In the genomic region with DNA sequence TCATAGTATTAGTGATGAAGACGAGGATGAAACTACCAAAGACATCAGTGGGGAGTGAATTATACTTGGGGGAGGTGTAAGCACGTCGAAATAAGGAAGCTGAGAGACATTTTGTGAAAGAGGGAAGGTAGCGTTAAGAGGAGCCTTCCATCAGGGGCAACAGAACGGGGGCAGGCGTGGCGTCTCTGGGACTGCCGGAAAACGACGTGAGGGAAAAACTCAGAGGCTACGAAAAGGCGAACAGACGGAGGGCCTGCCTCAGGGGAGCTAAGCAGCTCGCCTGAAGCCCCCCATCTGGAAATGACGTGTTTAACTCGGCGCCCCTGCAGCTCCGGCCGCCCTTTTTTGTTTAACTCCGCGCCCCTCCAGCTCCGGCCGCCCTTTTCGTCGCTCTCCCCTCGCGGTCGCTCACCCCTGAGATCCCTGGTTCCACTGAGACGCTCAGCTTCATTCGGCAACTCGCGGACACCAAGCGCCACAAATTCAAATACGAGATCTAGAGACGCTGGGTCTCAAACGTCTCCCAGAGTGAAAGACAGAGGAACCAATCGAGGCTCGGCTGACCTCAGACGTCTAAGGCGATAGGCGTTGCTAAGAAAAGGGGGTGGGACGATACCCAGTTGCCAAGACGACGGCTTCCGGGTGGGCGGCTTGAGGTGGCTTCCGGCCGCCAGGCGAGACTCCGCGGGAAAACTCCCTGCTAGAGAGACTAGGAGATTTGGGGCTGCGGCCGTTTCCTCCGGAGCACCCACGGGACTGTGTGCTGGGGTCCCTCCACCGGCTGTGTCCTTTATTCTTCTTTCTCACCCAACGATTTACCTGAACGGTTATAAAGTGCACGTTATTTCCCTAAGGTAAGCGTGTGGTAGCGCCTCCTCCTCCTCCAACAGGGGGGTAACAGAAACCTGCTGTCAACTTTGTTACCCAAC, we compare ENCODE assay signal across 8 cellular contexts.
DNase-seq lines count a peak whose midpoint lies in the region; ATAC-seq and TF ChIP-seq lines count a peak whose summit lies in the region.

No MANE protein-coding gene starts in this region.

- TF ChIP-seq CTCF in natural killer cell (IDR thresholded peaks at IDR 0.05) = no peak

- H3K4me1 Mint-ChIP-seq in activated T-helper 17 cell treated with anti-CD3 and anti-CD28 coated beads, Interleukin-2, amount 50 U/mL, for 72 hours = no peaks in the 10 kb centered on the region
- peaks cover 19 to 20% of the 10 kb centered on the region in 2 donors for H3K4me1 Mint-ChIP-seq in natural killer cell

- no peaks in the 10 kb centered on the region for H3K36me3 Mint-ChIP-seq in activated T-helper 17 cell treated with anti-CD3 and anti-CD28 coated beads, Interleukin-2, amount 50 U/mL, for 72 hours (ENCODE audit: low read depth)
- H3K36me3 Mint-ChIP-seq in natural killer cell = no peaks in the 10 kb centered on the region

- peak; percentile 99 for DNase-seq in EL
- DNase-seq in GOT3 (lab: John Stamatoyannopoulos, UW) = peak; percentile 71
- peak; percentile 98 for DNase-seq in LHCN-M2 (ENCODE audit: low read depth)
- peak; percentile 98 for DNase-seq in RPMI7951 (ENCODE audit: low read depth)
- DNase-seq in fibroblast of peridontal ligament (ENCODE audit: extremely low read depth) = peak; percentile 100
- DNase-seq in natural killer cell = peak; percentile 90
- peak; percentile 84 to 93 (median 92) for DNase-seq in stimulated activated naive CD4-positive, alpha-beta T cell (lab: John Stamatoyannopoulos, UW)

- H3K9me3 Mint-ChIP-seq in activated T-helper 17 cell treated with anti-CD3 and anti-CD28 coated beads, Interleukin-2, amount 50 U/mL, for 72 hours = no peaks in the 10 kb centered on the region
- no peaks in the 10 kb centered on the region for H3K9me3 Mint-ChIP-seq in natural killer cell

- H3K27me3 Mint-ChIP-seq in activated T-helper 17 cell treated with anti-CD3 and anti-CD28 coated beads, Interleukin-2, amount 50 U/mL, for 72 hours = no peaks in the 10 kb centered on the region
- H3K27me3 Mint-ChIP-seq in natural killer cell (ENCODE audit: low read depth in 2 of 2) = no peaks in the 10 kb centered on the region

- peak; percentile 100 for ATAC-seq in activated T-helper 17 cell treated with anti-CD3 and anti-CD28 coated beads, Interleukin-2, amount 50 U/mL, for 72 hours (replicated peaks)
- peak; percentile 99 to 100 (median 99) for ATAC-seq in natural killer cell

- H3K27ac Mint-ChIP-seq in activated T-helper 17 cell treated with anti-CD3 and anti-CD28 coated beads, Interleukin-2, amount 50 U/mL, for 72 hours = peak overlapping the region; percentile 92
- peak overlapping the region; percentile 89 to 92 for H3K27ac Mint-ChIP-seq in natural killer cell

- intact Hi-C loops in natural killer cell (cut with micrococcal nuclease) = loop anchor here (10.0 kb wide), 2 partner anchors 570 to 1630 kb away; a partner anchor contains a TSS

- peak overlapping the region; percentile 97 for H3K4me3 Mint-ChIP-seq in activated T-helper 17 cell treated with anti-CD3 and anti-CD28 coated beads, Interleukin-2, amount 50 U/mL, for 72 hours
- H3K4me3 Mint-ChIP-seq in natural killer cell = peak overlapping the region; percentile 99

Comparison
In these comparisons a context has a peak if more than half of its experiments do, and no peak if none do; other contexts are left out.
1. Peak in every context shown above with its lines: DNase-seq and ATAC-seq.